In the genomic region with DNA sequence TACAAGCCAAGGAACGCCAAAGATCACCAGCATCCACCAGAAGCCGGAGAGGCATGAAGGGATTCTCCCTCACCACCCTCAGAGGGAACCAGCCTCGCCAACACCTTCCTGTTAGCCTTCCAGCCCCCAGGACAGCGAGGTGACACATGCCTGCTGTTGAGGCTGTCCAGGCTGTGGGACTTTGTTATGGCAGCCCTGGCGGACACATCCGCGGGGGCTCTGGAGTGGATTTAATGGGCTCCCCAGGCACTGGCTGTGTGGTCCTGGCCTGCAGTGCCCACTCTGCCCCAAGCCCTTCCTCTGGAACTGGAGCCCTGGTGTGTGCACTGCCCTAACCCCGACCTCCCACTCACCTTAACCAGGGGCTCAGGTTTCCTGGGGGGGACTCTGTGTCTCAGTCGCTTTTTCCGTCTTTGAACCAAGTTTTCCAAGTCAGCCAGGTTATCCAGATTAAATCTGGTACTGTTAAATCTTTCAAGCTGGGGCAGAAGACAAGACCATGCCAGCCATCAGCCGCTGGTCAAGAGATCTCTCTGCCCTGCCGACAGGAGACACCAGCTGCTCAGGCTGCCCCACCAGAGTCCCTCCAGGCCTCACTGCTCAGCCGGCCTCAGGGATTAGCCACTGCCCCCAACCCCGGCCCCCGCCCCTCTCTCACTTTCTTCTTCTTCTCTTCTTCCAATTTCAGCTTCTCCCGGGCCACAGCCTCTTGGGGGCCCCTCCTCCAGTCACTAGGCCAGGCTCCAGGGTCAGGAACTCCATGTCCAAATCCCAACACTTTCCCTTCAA, we compare ENCODE assay signal across 33 cellular contexts. TPM values are rescaled to one million over a fixed set of nuclear protein-coding genes. Genes with fewer than 3 reads are reported as not detected.
DNase-seq lines count a peak whose midpoint lies in the region; ATAC-seq, FAIRE-seq and TF ChIP-seq lines count a peak whose summit lies in the region.
"Had no signal": no experiment of that assay in that cellular context is flagged by ENCODE, and none has a peak within 500 bp of the region (broad histone marks: within the 10 kb centered on the region; RNA-seq: fewer than 3 reads in every experiment).

No MANE protein-coding gene starts in this region.

- intact Hi-C loops in gastrocnemius medialis (cut with DNase I; ENCODE audit: low total_unique reads) = loop anchor here (1.0 to 5.0 kb wide), 5 partner anchors 26 to 1320 kb away; a partner anchor contains a TSS

- H3K27me3 ChIP-seq in right atrium auricular region (no peaks in the 10 kb centered on the region), gastrocnemius medialis (no peaks in the 10 kb centered on the region)
- H3K27me3 ChIP-seq: pancreas, tibial artery had no signal

- H3K27ac ChIP-seq in right atrium auricular region (peak overlapping the region; percentile 85 to 92), gastrocnemius medialis (peak overlapping the region; percentile 94 to 99 (median 96))
- H3K27ac ChIP-seq: A549, coronary artery, pancreas, SK-N-MC, tibial artery had no signal

- H3K36me3 Mint-ChIP-seq in activated naive CD8-positive, alpha-beta T cell treated with anti-CD3 and anti-CD28 coated beads for 36 hours = no peaks in the 10 kb centered on the region
- H3K36me3 Mint-ChIP-seq in activated naive CD8-positive, alpha-beta T cell treated with anti-CD3 and anti-CD28 coated beads, Interleukin-2, amount 50 U/mL, for 24 hours (ENCODE audit: low read depth) = peaks cover 7% of the 10 kb centered on the region
- H3K36me3 Mint-ChIP-seq in activated naive CD8-positive, alpha-beta T cell treated with anti-CD3 and anti-CD28 coated beads, Interleukin-2, amount 10 ng/mL, durations not matched to agents 7 days and 5 days = peaks cover 4% of the 10 kb centered on the region
- H3K36me3 Mint-ChIP-seq: CD4-positive, CD25-positive, alpha-beta regulatory T cell had no signal

- no peak overlapping the region for H3K4me3 Mint-ChIP-seq in activated naive CD8-positive, alpha-beta T cell treated with anti-CD3 and anti-CD28 coated beads for 36 hours
- H3K4me3 Mint-ChIP-seq in activated naive CD8-positive, alpha-beta T cell treated with anti-CD3 and anti-CD28 coated beads, Interleukin-2, amount 50 U/mL, for 24 hours = no peak overlapping the region
- H3K4me3 Mint-ChIP-seq in activated naive CD8-positive, alpha-beta T cell treated with anti-CD3 and anti-CD28 coated beads, Interleukin-2, amount 10 ng/mL, durations not matched to agents 7 days and 5 days = no peak overlapping the region
- H3K4me3 Mint-ChIP-seq: activated CD8-positive, alpha-beta T cell treated with anti-CD3 and anti-CD28 coated beads for 36 hours; CD4-positive, CD25-positive, alpha-beta regulatory T cell; effector memory CD8-positive, alpha-beta T cell; nephron had no signal

- DNase-seq in activated naive CD8-positive, alpha-beta T cell treated with anti-CD3 and anti-CD28 coated beads for 36 hours = no peak
- no peak for DNase-seq in activated naive CD8-positive, alpha-beta T cell treated with anti-CD3 and anti-CD28 coated beads, Interleukin-2, amount 50 U/mL, for 24 hours
- no peak for DNase-seq in activated naive CD8-positive, alpha-beta T cell treated with anti-CD3 and anti-CD28 coated beads, Interleukin-2, amount 10 ng/mL, durations not matched to agents 7 days and 5 days
- DNase-seq in right atrium auricular region (ENCODE audit: low spot score) (no peak), gastrocnemius medialis (peak in 1 of 2 donors; percentile 69), ecto neural progenitor cell (ENCODE audit: low spot score) (no peak), frontal cortex (ENCODE audit: low spot score in 2 of 2) (no peak)
- no peak for DNase-seq in activated CD4-positive, alpha-beta T cell treated with anti-CD3 and anti-CD28 coated beads, Interleukin-2, amount 50 U/mL, for 4 hours
- DNase-seq: activated CD8-positive, alpha-beta memory T cell treated with anti-CD3 and anti-CD28 coated beads, Interleukin-2, amount 50 U/mL, for 48 hours; activated CD8-positive, alpha-beta T cell treated with anti-CD3 and anti-CD28 coated beads for 36 hours; aorta; CD4-positive, CD25-positive, alpha-beta regulatory T cell; effector memory CD8-positive, alpha-beta T cell; H7; MV-4-11; NCI-H1436; NCI-H2081; NCI-H526; OCI-M1; stimulated activated CD4-positive, alpha-beta T cell treated with anti-CD3 and anti-CD28 coated beads, Interleukin-2, amount 100 ng/mL, for 48 hours; T-helper 1 cell; tibial artery had no signal

- no peak for ATAC-seq in activated naive CD8-positive, alpha-beta T cell treated with anti-CD3 and anti-CD28 coated beads, Interleukin-2, amount 50 U/mL, for 24 hours
- no peak for ATAC-seq in activated naive CD8-positive, alpha-beta T cell treated with anti-CD3 and anti-CD28 coated beads, Interleukin-2, amount 10 ng/mL, durations not matched to agents 7 days and 5 days (ENCODE audit: low read depth)
- ATAC-seq in gastrocnemius medialis = peak; percentile 0 to 7
- ATAC-seq: activated CD4-positive, CD25-positive, alpha-beta regulatory T cell treated with anti-CD3 and anti-CD28 coated beads, Interleukin-2, amount 50 U/mL, for 24 hours; activated CD8-positive, alpha-beta T cell treated with anti-CD3 and anti-CD28 coated beads for 36 hours; activated naive CD4-positive, alpha-beta T cell treated with anti-CD3 and anti-CD28 coated beads, Interleukin-2, amount 50 U/mL, for 72 hours; effector memory CD8-positive, alpha-beta T cell had no signal

- no peak for FAIRE-seq in frontal cortex (lab: Jason Lieb, UNC)
- FAIRE-seq: A549, bronchial epithelial cell, keratinocyte, pancreas had no signal

- no peak for TF ChIP-seq POLR2A in gastrocnemius medialis (IDR thresholded peaks at IDR 0.05)

- no peaks in the 10 kb centered on the region for H3K9me3 Mint-ChIP-seq in activated naive CD8-positive, alpha-beta T cell treated with anti-CD3 and anti-CD28 coated beads for 36 hours
- H3K9me3 Mint-ChIP-seq in activated naive CD8-positive, alpha-beta T cell treated with anti-CD3 and anti-CD28 coated beads, Interleukin-2, amount 50 U/mL, for 24 hours = no peaks in the 10 kb centered on the region
- H3K9me3 Mint-ChIP-seq in activated naive CD8-positive, alpha-beta T cell treated with anti-CD3 and anti-CD28 coated beads, Interleukin-2, amount 10 ng/mL, durations not matched to agents 7 days and 5 days = no peaks in the 10 kb centered on the region
- H3K9me3 Mint-ChIP-seq: activated CD8-positive, alpha-beta T cell treated with anti-CD3 and anti-CD28 coated beads for 36 hours; activated naive CD4-positive, alpha-beta T cell treated with anti-CD3 and anti-CD28 coated beads, Interleukin-2, amount 50 U/mL, for 72 hours; activated T-helper 2 cell treated with anti-CD3 and anti-CD28 coated beads, Interferon-gamma antibody, Interleukin-2, Interleukin-4, amounts not matched to agents 10 μg/mL and 5 μg/mL and 100 μg/mL, durations not matched to agents 14 hours and 24 hours and 36 hours; CD4-positive, CD25-positive, alpha-beta regulatory T cell; effector memory CD8-positive, alpha-beta T cell; nephron had no signal

- H3K36me3 ChIP-seq in right atrium auricular region (peaks cover 21% of the 10 kb centered on the region), gastrocnemius medialis (peaks cover 0 to 38% of the 10 kb centered on the region in 2 donors)
- H3K36me3 ChIP-seq: pancreas had no signal

- peaks cover 9% of the 10 kb centered on the region for H3K4me1 Mint-ChIP-seq in activated naive CD8-positive, alpha-beta T cell treated with anti-CD3 and anti-CD28 coated beads for 36 hours
- H3K4me1 Mint-ChIP-seq in activated naive CD8-positive, alpha-beta T cell treated with anti-CD3 and anti-CD28 coated beads, Interleukin-2, amount 50 U/mL, for 24 hours = peaks cover 10% of the 10 kb centered on the region
- peaks cover 20% of the 10 kb centered on the region for H3K4me1 Mint-ChIP-seq in activated naive CD8-positive, alpha-beta T cell treated with anti-CD3 and anti-CD28 coated beads, Interleukin-2, amount 10 ng/mL, durations not matched to agents 7 days and 5 days

- TF ChIP-seq CTCF in right atrium auricular region (IDR thresholded peaks at IDR 0.05) = no peak
- TF ChIP-seq CTCF in gastrocnemius medialis (IDR thresholded peaks at IDR 0.05 in 4 of 5, conservative IDR thresholded peaks at IDR 0.05 in 1 of 5) = no peak

- POLR2A ChIA-PET in activated naive CD8-positive, alpha-beta T cell treated with anti-CD3 and anti-CD28 coated beads, Interleukin-2, amount 10 ng/mL, durations not matched to agents 7 days and 5 days (lab: Charles Lee) = interaction anchor here (0.7 kb wide), 1 partner anchor 15 kb away, joined by 4 read pairs; no protein-coding TSS in a partner anchor

- H3K4me3 ChIP-seq in right atrium auricular region (peak overlapping the region; percentile 14 to 25), gastrocnemius medialis (peak overlapping the region; percentile 42 to 64 (median 54))
- H3K4me3 ChIP-seq: A549, coronary artery, lung, pancreas, SK-N-MC, tibial artery had no signal

- peak overlapping the region; percentile 0 for H3K27ac Mint-ChIP-seq in activated naive CD8-positive, alpha-beta T cell treated with anti-CD3 and anti-CD28 coated beads for 36 hours
- no peak overlapping the region for H3K27ac Mint-ChIP-seq in activated naive CD8-positive, alpha-beta T cell treated with anti-CD3 and anti-CD28 coated beads, Interleukin-2, amount 50 U/mL, for 24 hours
- peak overlapping the region; percentile 54 for H3K27ac Mint-ChIP-seq in activated naive CD8-positive, alpha-beta T cell treated with anti-CD3 and anti-CD28 coated beads, Interleukin-2, amount 10 ng/mL, durations not matched to agents 7 days and 5 days
- H3K27ac Mint-ChIP-seq: activated CD8-positive, alpha-beta T cell treated with anti-CD3 and anti-CD28 coated beads for 36 hours; activated T-helper 2 cell treated with anti-CD3 and anti-CD28 coated beads, Interferon-gamma antibody, Interleukin-2, Interleukin-4, amounts not matched to agents 10 μg/mL and 5 μg/mL and 100 μg/mL, durations not matched to agents 14 hours and 24 hours and 36 hours; nephron had no signal

- no peaks in the 10 kb centered on the region for H3K9me3 ChIP-seq in right atrium auricular region
- H3K9me3 ChIP-seq in gastrocnemius medialis = no peaks in the 10 kb centered on the region
- H3K9me3 ChIP-seq: A549, pancreas, tibial artery had no signal

- H3K4me1 ChIP-seq in right atrium auricular region (peaks cover 0 to 45% of the 10 kb centered on the region in 2 donors), gastrocnemius medialis (peaks cover 21 to 44% of the 10 kb centered on the region in 2 donors)
- H3K4me1 ChIP-seq: A549, pancreas had no signal

- in situ Hi-C loops in gastrocnemius medialis (cut with MboI; ENCODE audit: low sequenced_read_pairs in 4 of 4) = no loop called here

- H3K27me3 Mint-ChIP-seq in activated naive CD8-positive, alpha-beta T cell treated with anti-CD3 and anti-CD28 coated beads for 36 hours = no peaks in the 10 kb centered on the region
- no peaks in the 10 kb centered on the region for H3K27me3 Mint-ChIP-seq in activated naive CD8-positive, alpha-beta T cell treated with anti-CD3 and anti-CD28 coated beads, Interleukin-2, amount 50 U/mL, for 24 hours
- no peaks in the 10 kb centered on the region for H3K27me3 Mint-ChIP-seq in activated naive CD8-positive, alpha-beta T cell treated with anti-CD3 and anti-CD28 coated beads, Interleukin-2, amount 10 ng/mL, durations not matched to agents 7 days and 5 days
- H3K27me3 Mint-ChIP-seq: activated CD8-positive, alpha-beta T cell treated with anti-CD3 and anti-CD28 coated beads for 36 hours; CD4-positive, CD25-positive, alpha-beta regulatory T cell; effector memory CD8-positive, alpha-beta T cell had no signal

RNA-seq across cellular contexts. Expression of a gene that starts 1.9 kb away (rescaled TPM):
- total RNA-seq in activated naive CD8-positive, alpha-beta T cell treated with anti-CD3 and anti-CD28 coated beads for 36 hours = 1 to 10 TPM; 2.7 to 3.2 TPM
- total RNA-seq in activated naive CD8-positive, alpha-beta T cell treated with anti-CD3 and anti-CD28 coated beads, Interleukin-2, amount 10 ng/mL, durations not matched to agents 7 days and 5 days = 10 to 100 TPM; 16.5 to 17.8 TPM
- total RNA-seq in right atrium auricular region = 10 to 100 TPM in 1 of 2 donors, 1 to 10 TPM in 1; 9.3 to 23.0 TPM
- total RNA-seq in gastrocnemius medialis = 1,000 to 10,000 TPM in 2 of 4 donors, 100 to 1,000 TPM in 2; 642 to 1,565 (median 923) TPM
- 4.1 TPM for total RNA-seq in frontal cortex

RNA-seq across cellular contexts. Expression of a gene that starts 15.9 kb away (rescaled TPM):
- 10 to 100 TPM; 22.7 to 25.2 TPM for total RNA-seq in activated naive CD8-positive, alpha-beta T cell treated with anti-CD3 and anti-CD28 coated beads for 36 hours
- total RNA-seq in activated naive CD8-positive, alpha-beta T cell treated with anti-CD3 and anti-CD28 coated beads, Interleukin-2, amount 10 ng/mL, durations not matched to agents 7 days and 5 days = 10 to 100 TPM; 31.2 to 33.9 TPM
- total RNA-seq in right atrium auricular region (10 to 100 TPM in 1 of 2 donors, 1 to 10 TPM in 1; 8.7 to 12.2 TPM), gastrocnemius medialis (10 to 100 TPM; 25.8 to 50.6 (median 43.8) TPM), frontal cortex (5.7 TPM)

RNA-seq across cellular contexts. Expression of a gene that starts 25.8 kb away (rescaled TPM):
- total RNA-seq in activated naive CD8-positive, alpha-beta T cell treated with anti-CD3 and anti-CD28 coated beads for 36 hours = 10 to 100 TPM; 15.5 to 17.2 TPM
- 10 to 100 TPM; 34.6 to 34.7 TPM for total RNA-seq in activated naive CD8-positive, alpha-beta T cell treated with anti-CD3 and anti-CD28 coated beads, Interleukin-2, amount 10 ng/mL, durations not matched to agents 7 days and 5 days
- 1 to 10 TPM; 4.2 to 7.9 TPM for total RNA-seq in right atrium auricular region
- 1 to 10 TPM; 3.3 to 9.8 (median 8.6) TPM for total RNA-seq in gastrocnemius medialis
- 11.8 TPM for total RNA-seq in frontal cortex

RNA-seq across cellular contexts. Expression of a gene that starts 28.0 kb away (rescaled TPM):
- total RNA-seq in activated naive CD8-positive, alpha-beta T cell treated with anti-CD3 and anti-CD28 coated beads for 36 hours = 1 to 10 TPM; 5.9 to 8.3 TPM
- 10 to 100 TPM; 28.8 to 30.6 TPM for total RNA-seq in activated naive CD8-positive, alpha-beta T cell treated with anti-CD3 and anti-CD28 coated beads, Interleukin-2, amount 10 ng/mL, durations not matched to agents 7 days and 5 days
- total RNA-seq in right atrium auricular region = 10 to 100 TPM; 12.0 to 23.3 TPM
- total RNA-seq in gastrocnemius medialis = 1 to 10 TPM; 3.2 to 8.6 (median 6.5) TPM
- 52.6 TPM for total RNA-seq in frontal cortex

Comparison
In these comparisons a context has a peak if more than half of its experiments do, and no peak if none do; other contexts are left out.
1. ATAC-seq: peak in gastrocnemius medialis (2 of 2); none in activated naive CD8-positive, alpha-beta T cell treated with anti-CD3 and anti-CD28 coated beads, Interleukin-2, amount 50 U/mL, for 24 hours (single experiment) and activated naive CD8-positive, alpha-beta T cell treated with anti-CD3 and anti-CD28 coated beads, Interleukin-2, amount 10 ng/mL, durations not matched to agents 7 days and 5 days (single experiment).
2. RNA of a gene that starts 1.9 kb away (total RNA-seq): 642 to 1,565 TPM in gastrocnemius medialis; 9.3 to 23.0 TPM in right atrium auricular region, 16.5 to 17.8 TPM in activated naive CD8-positive, alpha-beta T cell treated with anti-CD3 and anti-CD28 coated beads, Interleukin-2, amount 10 ng/mL, durations not matched to agents 7 days and 5 days, 4.1 TPM in frontal cortex (single experiment) and 2.7 to 3.2 TPM in activated naive CD8-positive, alpha-beta T cell treated with anti-CD3 and anti-CD28 coated beads for 36 hours; every median in the first group is over 10 times any median in the second.